In genomic region chr6:34237316-34237721, GRCh38 we compare ENCODE assay signal across 8 cellular contexts. TPM values are rescaled to one million over a fixed set of nuclear protein-coding genes. Genes with fewer than 3 reads are reported as not detected.
A peak's percentile ranks its signal among the peaks of the same experiment; 100 is the strongest.
DNase-seq lines count a peak whose midpoint lies in the region; ATAC-seq lines count a peak whose summit lies in the region.

No MANE protein-coding gene starts in this region.

- H3K9me3 ChIP-seq in adipocyte (ENCODE audit: control insufficient read depth, low read length): no peaks in the 10 kb centered on the region

- peaks cover 18% of the 10 kb centered on the region for H3K4me1 ChIP-seq in adipocyte (ENCODE audit: control insufficient read depth, insufficient read depth, low read length)

- H3K9ac ChIP-seq in adipocyte (ENCODE audit: low read length): peak overlapping the region; percentile 84

- no peaks in the 10 kb centered on the region for H3K27me3 ChIP-seq in adipocyte (replicated peaks; ENCODE audit: control insufficient read depth, insufficient read depth, low read length)

- ATAC-seq in GM19023 (IDR thresholded peaks at IDR 0.05; ENCODE audit: unreplicated experiment): peak; percentile 6
- peak; percentile 6 for ATAC-seq in HG03571 (IDR thresholded peaks at IDR 0.05; ENCODE audit: unreplicated experiment)

- H3K4me3 ChIP-seq in adipocyte (ENCODE audit: low read length): peak overlapping the region; percentile 83

- peaks cover 16% of the 10 kb centered on the region for H3K36me3 ChIP-seq in adipocyte (ENCODE audit: control insufficient read depth, insufficient read depth, low read length, severe bottlenecking)

- DNase-seq in AG20443 (ENCODE audit: low spot score): peak; percentile 62
- DNase-seq in adipocyte (ENCODE audit: low read depth): peak; percentile 64
- peak; percentile 54 for DNase-seq in iPS-NIHi11 (ENCODE audit: low spot score)
- DNase-seq in stimulated activated naive CD4-positive, alpha-beta T cell (lab: John Stamatoyannopoulos, UW): peak in 5 of 6 experiments; percentile 23 to 43 (median 36)
- DNase-seq in SK-N-DZ (ENCODE audit: low spot score): no peak
- DNase-seq in KG1 (lab: John Stamatoyannopoulos, UW): no peak

RNA-seq across cellular contexts. Expression of gene HMGA1, which starts 0.6 kb away (rescaled TPM):
- 218 and 250 TPM in 2 replicates for polyA plus RNA-seq in SK-N-DZ (2014; cell fraction: cytosol; rRNA removed)
- polyA plus RNA-seq in SK-N-DZ (2014; cell fraction: nucleus; rRNA removed): 96.7 and 121 TPM in 2 replicates

RNA-seq across cellular contexts. Expression of gene SMIM29, which starts 11.5 kb away (rescaled TPM):
- 33.7 and 40.1 TPM in 2 replicates for polyA plus RNA-seq in SK-N-DZ (2014; cell fraction: cytosol; rRNA removed)
- 24.7 and 25.4 TPM in 2 replicates for polyA plus RNA-seq in SK-N-DZ (2014; cell fraction: nucleus; rRNA removed)

Comparison
In these comparisons a context has a peak if more than half of its experiments do, and no peak if none do; other contexts are left out.
1. DNase-seq: peak in AG20443 (single experiment), adipocyte (single experiment), iPS-NIHi11 (single experiment) and stimulated activated naive CD4-positive, alpha-beta T cell (5 of 6); none in SK-N-DZ (single experiment) and KG1 (single experiment).